11 cellular contexts compared by ENCODE assay signal in genomic region chr6:133895573-133896343, GRCh38. TPM values are rescaled to one million over a fixed set of nuclear protein-coding genes. Genes with fewer than 3 reads are reported as not detected.
DNase-seq lines count a peak whose midpoint lies in the region; TF ChIP-seq lines count a peak whose summit lies in the region.
"Had no signal": no experiment of that assay in that cellular context is flagged by ENCODE, and none has a peak within 500 bp of the region (broad histone marks: within the 10 kb centered on the region; RNA-seq: fewer than 3 reads in every experiment).

No MANE protein-coding gene starts in this region.

- H3K4me1 ChIP-seq in left ventricle myocardium inferior: peaks cover 36% of the 10 kb centered on the region
- peaks cover 7% of the 10 kb centered on the region for H3K4me1 ChIP-seq in ovary (ENCODE audit: insufficient read depth)
- no peaks in the 10 kb centered on the region for H3K4me1 ChIP-seq in BE2C

- H3K27me3 ChIP-seq in left ventricle myocardium inferior (ENCODE audit: low read depth) (peaks cover 99% of the 10 kb centered on the region), ovary (no peaks in the 10 kb centered on the region), BE2C (peaks cover 90% of the 10 kb centered on the region)

- CTCF ChIA-PET in RWPE1 (lab: Yijun Ruan, JAX): no interaction called here

- DNase-seq in AG09319 (ENCODE audit: extremely low read depth, low read depth) (no peak), SW480 (ENCODE audit: low spot score) (peak; percentile 1), left ventricle myocardium inferior (peak; percentile 39), ovary (peak; percentile 57 to 69 (median 65)), NCI-H774 (lab: John Stamatoyannopoulos, UW) (no peak), BE2C (no peak), NOMO-1 (lab: John Stamatoyannopoulos, UW; ENCODE audit: unreplicated experiment in 2 of 2) (no peak), RWPE1 (ENCODE audit: low spot score) (no peak)
- DNase-seq: activated B cell treated with CpG ODN at 0.5 μM for 24 hours, midbrain, NCI-H2081 had no signal

- H3K36me3 ChIP-seq in left ventricle myocardium inferior (no peaks in the 10 kb centered on the region), ovary (no peaks in the 10 kb centered on the region), BE2C (no peaks in the 10 kb centered on the region)

- H3K9me3 ChIP-seq in left ventricle myocardium inferior (replicated peaks) (no peaks in the 10 kb centered on the region), ovary (no peaks in the 10 kb centered on the region), BE2C (no peaks in the 10 kb centered on the region)

- intact Hi-C loops in left ventricle myocardium inferior (cut with micrococcal nuclease): no loop called here
- intact Hi-C loops in ovary (cut with DNase I): loop anchor here in 1 of 4 donors (10.0 kb wide), 2 partner anchors 61 to 1081 kb away; partner anchors contain the start of gene RPS12

- POLR2A ChIA-PET in RWPE1 (lab: Yijun Ruan, JAX; ENCODE audit: low non-redundant PET): no interaction called here

- TF ChIP-seq EP300 in ovary (IDR thresholded peaks at IDR 0.05): no peak

- 10 to 25% (median 14%) methylated on average over 41 to 45 of the region's 45 CpGs for WGBS in ovary, 3 donors

- TF ChIP-seq POLR2A in ovary (IDR thresholded peaks at IDR 0.05): peak; percentile 9

- peak overlapping the region; percentile 76 for H3K27ac ChIP-seq in left ventricle myocardium inferior (replicated peaks)
- H3K27ac ChIP-seq in ovary: peak overlapping the region; percentile 83 to 96
- no peak overlapping the region for H3K27ac ChIP-seq in RWPE1

- H3K4me3 ChIP-seq in left ventricle myocardium inferior (peak overlapping the region; percentile 69), ovary (peak overlapping the region; percentile 29), BE2C (ENCODE audit: low read depth, low read length) (no peak overlapping the region)

- TF ChIP-seq CTCF in AG09319 (IDR thresholded peaks at IDR 0.05; ENCODE audit: low read depth, low read length) (peak; percentile 21), left ventricle myocardium inferior (IDR thresholded peaks at IDR 0.05; ENCODE audit: borderline replicate concordance) (no peak), ovary (IDR thresholded peaks at IDR 0.05) (no peak), BE2C (IDR thresholded peaks at IDR 0.05; ENCODE audit: low read depth, low read length) (no peak), RWPE1 (conservative IDR thresholded peaks at IDR 0.05; ENCODE audit: low read depth) (no peak)

RNA-seq across cellular contexts. Expression of gene TCF21, which starts 6.8 kb away (rescaled TPM):
- 5.3 TPM for total RNA-seq in left ventricle myocardium inferior
- total RNA-seq in ovary: 10 to 100 TPM; 23.2 to 47.8 (median 39.3) TPM
- 10 to 100 TPM; 27.6 to 50.9 TPM for polyA plus RNA-seq in ovary
- not detected for polyA plus RNA-seq in BE2C (2012; ENCODE audit: insufficient read depth, insufficient read length, low read depth)
- total RNA-seq: activated B cell treated with CpG ODN at 0.5 μM for 24 hours had no signal

RNA-seq across cellular contexts. Expression of gene TBPL1, which starts 57.3 kb away (rescaled TPM):
- 13.4 TPM for total RNA-seq in left ventricle myocardium inferior
- 10 to 100 TPM; 13.3 to 25.2 (median 18.6) TPM for total RNA-seq in ovary
- polyA plus RNA-seq in ovary: 10 to 100 TPM; 20.6 to 24.1 TPM
- polyA plus RNA-seq in BE2C (2012; ENCODE audit: insufficient read depth, insufficient read length, low read depth): 63.0 TPM

Comparison
In these comparisons a context has a peak if more than half of its experiments do, and no peak if none do; other contexts are left out.
1. DNase-seq: peak in SW480 (single experiment), left ventricle myocardium inferior (single experiment) and ovary (5 of 5); none in AG09319 (single experiment), NCI-H774 (single experiment), BE2C (single experiment), NOMO-1 (0 of 2) and RWPE1 (single experiment).